ENCODE assay signal across 11 cellular contexts in the genomic region with DNA sequence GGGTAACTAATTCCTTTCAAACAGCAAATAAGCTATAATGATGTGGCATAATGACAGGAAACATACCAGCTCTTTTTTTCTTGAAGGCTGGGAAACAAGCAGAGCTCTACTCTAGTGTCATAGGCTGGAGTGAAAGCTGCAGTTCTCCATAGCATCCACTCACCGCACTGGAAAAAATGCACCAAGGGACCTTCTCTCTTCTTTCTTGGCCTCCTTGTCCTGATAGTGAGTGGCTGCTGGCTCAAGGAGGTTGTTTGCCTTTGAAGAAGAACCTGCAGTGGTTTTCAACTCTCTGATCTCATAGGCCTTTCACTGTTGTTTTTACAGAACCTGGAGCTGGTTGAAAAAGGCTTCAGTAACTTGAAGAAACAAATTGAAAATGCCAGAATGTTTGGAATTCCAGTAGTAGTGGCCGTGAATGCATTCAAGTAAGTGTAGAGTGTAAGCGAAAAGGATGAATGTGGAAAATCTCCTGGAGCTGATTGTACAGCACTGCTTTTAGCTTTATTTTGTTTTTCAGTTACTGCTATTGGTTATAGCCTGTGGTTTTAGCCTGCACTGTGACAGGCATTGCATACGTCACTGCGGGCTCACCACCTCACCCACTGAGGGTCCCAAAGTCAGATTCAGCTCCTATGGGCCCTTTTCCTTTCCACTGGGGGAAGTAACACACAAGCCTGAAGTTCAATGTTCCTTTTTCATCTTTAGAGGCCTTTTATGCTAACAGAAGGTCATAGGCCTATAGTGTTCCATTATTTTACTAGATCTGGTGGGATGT. TPM values are rescaled to one million over a fixed set of nuclear protein-coding genes. Genes with fewer than 3 reads are reported as not detected.
DNase-seq lines count a peak whose midpoint lies in the region; ATAC-seq and TF ChIP-seq lines count a peak whose summit lies in the region.
"Had no signal": no experiment of that assay in that cellular context is flagged by ENCODE, and none has a peak within 500 bp of the region (broad histone marks: within the 10 kb centered on the region; RNA-seq: fewer than 3 reads in every experiment).

No MANE protein-coding gene starts in this region.

- ATAC-seq in activated naive CD8-positive, alpha-beta T cell treated with anti-CD3 and anti-CD28 coated beads, Interleukin-2, amount 50 U/mL, for 24 hours: peak; percentile 27
- ATAC-seq in GM18505 (IDR thresholded peaks at IDR 0.05; ENCODE audit: unreplicated experiment): no peak
- ATAC-seq: HepG2 had no signal

- no peaks in the 10 kb centered on the region for H3K9me3 Mint-ChIP-seq in activated naive CD8-positive, alpha-beta T cell treated with anti-CD3 and anti-CD28 coated beads, Interleukin-2, amount 50 U/mL, for 24 hours
- H3K9me3 Mint-ChIP-seq in mesothelial cell of epicardium: no peaks in the 10 kb centered on the region
- H3K9me3 Mint-ChIP-seq: activated T-cell treated with anti-CD3 and anti-CD28 coated beads, Interleukin-2, amount 50 U/mL, for 4 hours had no signal

- H3K9me2 ChIP-seq in SU-DHL-6 (replicated peaks; ENCODE audit: insufficient read depth, low read length): no peaks in the 10 kb centered on the region
- H3K9me2 ChIP-seq: SK-N-SH had no signal

- H3K27ac ChIP-seq in SU-DHL-6 (ENCODE audit: low read depth, low read length) (peak overlapping the region; percentile 14; the same call in 1 of the 2 replicates), temporal lobe (ENCODE audit: low read depth, low read length) (peak overlapping the region; percentile 0), dorsolateral prefrontal cortex (peak overlapping the region in 8 of 59 donors; percentile 2 to 51 (median 20))
- H3K27ac ChIP-seq: WERI-Rb-1 had no signal

- no peak for TF ChIP-seq POLR2A in GM18505 (IDR thresholded peaks at IDR 0.05; ENCODE audit: borderline replicate concordance, extremely low read depth, insufficient read depth, insufficient read length)

- no peaks in the 10 kb centered on the region for H3K79me2 ChIP-seq in SU-DHL-6 (ENCODE audit: insufficient read depth, low read length)

- no peaks in the 10 kb centered on the region for H3K9me3 ChIP-seq in SU-DHL-6 (ENCODE audit: insufficient read depth, low read length)
- H3K9me3 ChIP-seq: SK-N-SH had no signal

- peaks cover 17% of the 10 kb centered on the region for H3F3A ChIP-seq in SU-DHL-6 (ENCODE audit: insufficient read depth)

- H3K4me3 Mint-ChIP-seq in activated naive CD8-positive, alpha-beta T cell treated with anti-CD3 and anti-CD28 coated beads, Interleukin-2, amount 50 U/mL, for 24 hours: no peak overlapping the region
- no peak overlapping the region for H3K4me3 Mint-ChIP-seq in mesothelial cell of epicardium
- H3K4me3 Mint-ChIP-seq: activated T-cell treated with anti-CD3 and anti-CD28 coated beads, Interleukin-2, amount 50 U/mL, for 4 hours had no signal

- peak; percentile 29 for DNase-seq in activated naive CD8-positive, alpha-beta T cell treated with anti-CD3 and anti-CD28 coated beads, Interleukin-2, amount 50 U/mL, for 24 hours
- DNase-seq in mesothelial cell of epicardium (ENCODE audit: low spot score in 2 of 2, unreplicated experiment in 2 of 2) (no peak), SKM-1 (lab: John Stamatoyannopoulos, UW; ENCODE audit: unreplicated experiment) (no peak), dorsolateral prefrontal cortex (no peak)
- DNase-seq: activated T-cell treated with anti-CD3 and anti-CD28 coated beads, Interleukin-2, amount 50 U/mL, for 4 hours; SK-N-SH; WERI-Rb-1 had no signal

- H3K27me3 ChIP-seq in SU-DHL-6 (ENCODE audit: low read length) (no peaks in the 10 kb centered on the region), dorsolateral prefrontal cortex (no peaks in the 10 kb centered on the region)

- H4K20me1 ChIP-seq in SU-DHL-6 (ENCODE audit: low read depth, low read length): no peaks in the 10 kb centered on the region

- H3K27me3 Mint-ChIP-seq in activated naive CD8-positive, alpha-beta T cell treated with anti-CD3 and anti-CD28 coated beads, Interleukin-2, amount 50 U/mL, for 24 hours: no peaks in the 10 kb centered on the region
- no peaks in the 10 kb centered on the region for H3K27me3 Mint-ChIP-seq in mesothelial cell of epicardium (ENCODE audit: low read depth)

- peaks cover 64% of the 10 kb centered on the region for H3K4me1 Mint-ChIP-seq in activated naive CD8-positive, alpha-beta T cell treated with anti-CD3 and anti-CD28 coated beads, Interleukin-2, amount 50 U/mL, for 24 hours
- H3K4me1 Mint-ChIP-seq in mesothelial cell of epicardium: peaks cover 25% of the 10 kb centered on the region

- H3K4me3 ChIP-seq in SU-DHL-6 (ENCODE audit: insufficient read depth, low read length, poor library complexity, severe bottlenecking) (no peak overlapping the region), dorsolateral prefrontal cortex (no peak overlapping the region)

- H3K9ac ChIP-seq in SU-DHL-6 (ENCODE audit: low read length): no peak overlapping the region
- H3K9ac ChIP-seq: SK-N-SH had no signal

- peak overlapping the region; percentile 75 for H3K27ac Mint-ChIP-seq in activated naive CD8-positive, alpha-beta T cell treated with anti-CD3 and anti-CD28 coated beads, Interleukin-2, amount 50 U/mL, for 24 hours
- peak overlapping the region; percentile 14 for H3K27ac Mint-ChIP-seq in mesothelial cell of epicardium

- no peak overlapping the region for H2AFZ ChIP-seq in SU-DHL-6 (ENCODE audit: low read depth, low read length, severe bottlenecking)

- peaks cover 58% of the 10 kb centered on the region for H3K36me3 Mint-ChIP-seq in activated naive CD8-positive, alpha-beta T cell treated with anti-CD3 and anti-CD28 coated beads, Interleukin-2, amount 50 U/mL, for 24 hours (ENCODE audit: low read depth)
- H3K36me3 Mint-ChIP-seq in mesothelial cell of epicardium: peaks cover 19% of the 10 kb centered on the region

- H3K36me3 ChIP-seq in SU-DHL-6 (ENCODE audit: low read length): peaks cover 24% of the 10 kb centered on the region

- TF ChIP-seq CTCF in SU-DHL-6 (IDR thresholded peaks at IDR 0.05; ENCODE audit: insufficient read depth, low read length, poor library complexity, severe bottlenecking) (no peak), mesothelial cell of epicardium (IDR thresholded peaks at IDR 0.05; ENCODE audit: unreplicated experiment) (no peak), dorsolateral prefrontal cortex (IDR thresholded peaks at IDR 0.05 in 54 of 56, conservative IDR thresholded peaks at IDR 0.05 in 2 of 56; ENCODE audit: low read depth in 1 of 56, partially characterized antibody in 56 of 56) (no peak)

- intact Hi-C loops in dorsolateral prefrontal cortex (cut with DNase I): no loop called here

- H3K4me2 ChIP-seq in SU-DHL-6 (ENCODE audit: low read depth, low read length, poor library complexity, severe bottlenecking): no peak overlapping the region
- H3K4me2 ChIP-seq: SK-N-SH had no signal

RNA-seq across cellular contexts. Expression of a gene that starts 17.2 kb away (rescaled TPM):
- 2.0 to 2.1 TPM (median 2.1 TPM) in 3 replicates for total RNA-seq in mesothelial cell of epicardium
- 17.0 TPM for total RNA-seq in temporal lobe
- total RNA-seq in dorsolateral prefrontal cortex: 10 to 100 TPM in 117 of 120 experiments, 1 to 10 TPM in 3; 4.0 to 42.2 (median 22.1) TPM

RNA-seq across cellular contexts. Expression of a gene that starts 55.6 kb away (rescaled TPM):
- 19.1 to 20.6 TPM (median 19.1 TPM) in 3 replicates for total RNA-seq in mesothelial cell of epicardium
- total RNA-seq in temporal lobe: 12.8 TPM
- total RNA-seq in dorsolateral prefrontal cortex: 10 to 100 TPM; 17.5 to 36.7 (median 25.7) TPM

RNA-seq across cellular contexts. Expression of a gene that starts 56.5 kb away (rescaled TPM):
- total RNA-seq in mesothelial cell of epicardium: 66.3 to 67.4 TPM (median 66.4 TPM) in 3 replicates
- 39.6 TPM for total RNA-seq in temporal lobe
- total RNA-seq in dorsolateral prefrontal cortex: 10 to 100 TPM; 24.5 to 64.0 (median 38.4) TPM

RNA-seq across cellular contexts. Expression of a gene that starts 59.9 kb away (rescaled TPM):
- total RNA-seq in mesothelial cell of epicardium (43.3 to 48.6 TPM (median 46.6 TPM) in 3 replicates), temporal lobe (28.0 TPM), dorsolateral prefrontal cortex (10 to 100 TPM; 41.0 to 93.1 (median 63.8) TPM)
